1 cellular context compared by ENCODE assay signal in genomic region chr12:78085562-78086182, GRCh38.
TF ChIP-seq lines count a peak whose summit lies in the region.

No MANE protein-coding gene starts in this region.

TF ChIP-seq in IMR-90, 13 proteins besides CTCF, POLR2A, EP300 and RAD21 (continued from another document):
- TF ChIP-seq CEBPB (IDR thresholded peaks at IDR 0.05; ENCODE audit: low read depth, low read length), result peak; percentile 70
